8 cellular contexts compared by ENCODE assay signal in genomic region chr10:124917168-124917938, GRCh38. TPM values are rescaled to one million over a fixed set of nuclear protein-coding genes. Genes with fewer than 3 reads are reported as not detected.
DNase-seq lines count a peak whose midpoint lies in the region; ATAC-seq and TF ChIP-seq lines count a peak whose summit lies in the region.

No MANE protein-coding gene starts in this region.

- CTCF ChIA-PET in activated B cell treated with CpG ODN at 0.5 μM for 24 hours (lab: Charles Lee), result no interaction called here

- peak overlapping the region; percentile 99 for H3K27ac ChIP-seq in coronary artery

- TF ChIP-seq CTCF in activated B cell treated with CpG ODN at 0.5 μM for 24 hours (IDR thresholded peaks at IDR 0.05), result no peak
- no peak for TF ChIP-seq CTCF in coronary artery (IDR thresholded peaks at IDR 0.05)
- no peak for TF ChIP-seq CTCF in lower leg skin (IDR thresholded peaks at IDR 0.05)

- POLR2A ChIA-PET in activated B cell treated with CpG ODN at 0.5 μM for 24 hours (lab: Charles Lee), result interaction anchor here (1.0 to 3.2 kb wide), 5 partner anchors 113 to 172 kb away, joined by 3 to 15 read pairs (median 4); partner anchors contain the start of genes ABRAXAS2 and EEF1AKMT2

- WGBS in lower leg skin, 2 donors, result 0 to 1% methylated on average over 19 to 25 of the region's 81 CpGs

- H3K4me3 Mint-ChIP-seq in IgD-negative memory B cell (peak overlapping the region; percentile 94 to 98 (median 96)), activated B cell treated with CpG ODN at 0.5 μM for 24 hours (peak overlapping the region; percentile 94)

- H3K27me3 Mint-ChIP-seq in IgD-negative memory B cell (no peaks in the 10 kb centered on the region), activated B cell treated with CpG ODN at 0.5 μM for 24 hours (no peaks in the 10 kb centered on the region)

- DNase-seq in DMS53 (lab: John Stamatoyannopoulos, UW), result peak; percentile 71
- peak; percentile 34 for DNase-seq in activated B cell treated with CpG ODN at 0.5 μM for 24 hours
- peak; percentile 80 for DNase-seq in coronary artery (ENCODE audit: low spot score)
- DNase-seq in lower leg skin (ENCODE audit: low spot score in 2 of 2), result peak; percentile 41 to 91
- peak in 2 of 3 experiments; percentile 7 to 21 for DNase-seq in stimulated activated CD4-positive, alpha-beta T cell treated with anti-CD3 and anti-CD28 coated beads, TNF-alpha, amount 100 ng/mL, for 24 hours (ENCODE audit: low read depth in 3 of 3)
- no peak for DNase-seq in NCI-H446 treated with DMSO at 0.1 percent for 48 hours (lab: John Stamatoyannopoulos, UW)

- peaks cover 2% of the 10 kb centered on the region for H3K36me3 Mint-ChIP-seq in IgD-negative memory B cell
- H3K36me3 Mint-ChIP-seq in activated B cell treated with CpG ODN at 0.5 μM for 24 hours (ENCODE audit: low read depth), result peaks cover 11% of the 10 kb centered on the region

- intact Hi-C loops in activated B cell treated with CpG ODN at 0.5 μM for 24 hours (cut with micrococcal nuclease) (loop anchor here (2.0 to 5.0 kb wide), 5 partner anchors 173 to 1765 kb away; partner anchors contain the start of genes BCCIP, BUB3, FAM53B and FANK1), lower leg skin (cut with DNase I; ENCODE audit: low total_unique reads) (no loop called here)

- peak; percentile 4 for ATAC-seq in GM21447 (IDR thresholded peaks at IDR 0.05; ENCODE audit: unreplicated experiment)
- peak; percentile 11 for ATAC-seq in activated B cell treated with CpG ODN at 0.5 μM for 24 hours (ENCODE audit: low read depth)

- no peak for TF ChIP-seq POLR2A in lower leg skin (IDR thresholded peaks at IDR 0.05)

- H3K27ac Mint-ChIP-seq in IgD-negative memory B cell (peak overlapping the region; percentile 96), activated B cell treated with CpG ODN at 0.5 μM for 24 hours (peak overlapping the region; percentile 88)

- H3K9me3 Mint-ChIP-seq in IgD-negative memory B cell, result no peaks in the 10 kb centered on the region
- H3K9me3 Mint-ChIP-seq in activated B cell treated with CpG ODN at 0.5 μM for 24 hours, result no peaks in the 10 kb centered on the region

- peaks cover 20 to 28% (median 25%) of the 10 kb centered on the region in 3 donors for H3K4me1 Mint-ChIP-seq in IgD-negative memory B cell
- H3K4me1 Mint-ChIP-seq in activated B cell treated with CpG ODN at 0.5 μM for 24 hours, result peaks cover 37% of the 10 kb centered on the region

- H3K4me3 ChIP-seq in coronary artery (peak overlapping the region; percentile 97), lower leg skin (ENCODE audit: low read depth, poor library complexity, severe bottlenecking) (peak overlapping the region; percentile 84)

RNA-seq across cellular contexts. Expression of gene ZRANB1, which starts 24.6 kb away (rescaled TPM):
- 8.4 TPM for polyA plus RNA-seq in IgD-negative memory B cell
- total RNA-seq in activated B cell treated with CpG ODN at 0.5 μM for 24 hours (17.7 and 17.8 TPM in 2 replicates), lower leg skin (10 to 100 TPM; 26.5 to 40.6 (median 35.0) TPM)
